ENCODE assay signal across 8 cellular contexts in the genomic region with DNA sequence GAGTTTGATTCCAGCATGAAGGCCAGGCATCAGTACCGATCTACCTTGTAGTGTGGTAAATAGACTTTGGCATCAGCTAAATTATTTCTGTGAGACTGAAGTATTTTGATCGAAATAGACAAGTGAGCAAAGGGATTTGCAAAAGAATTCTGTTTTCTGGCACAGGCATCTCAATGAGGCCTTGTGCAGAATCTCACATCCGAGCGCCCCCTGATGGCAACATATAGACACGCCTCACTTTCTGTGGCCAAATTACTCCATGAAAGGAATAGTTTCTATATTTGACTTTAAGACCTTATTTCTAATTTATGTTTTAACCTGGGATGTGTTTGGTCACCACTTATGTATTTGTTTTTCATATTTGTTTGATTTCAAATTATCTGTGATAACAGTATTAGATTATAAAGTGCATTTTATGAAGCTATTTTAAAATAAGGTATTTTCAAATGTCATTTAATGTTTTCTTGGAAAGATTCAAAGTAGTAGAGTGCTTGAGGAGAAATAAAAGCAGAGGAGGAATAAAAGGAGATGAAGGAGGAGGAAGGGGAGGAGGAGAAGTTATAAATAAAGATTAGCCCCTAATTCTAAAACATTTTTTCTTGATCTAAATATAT.
DNase-seq lines count a peak whose midpoint lies in the region; ATAC-seq and TF ChIP-seq lines count a peak whose summit lies in the region.
"Had no signal": no experiment of that assay in that cellular context is flagged by ENCODE, and none has a peak within 500 bp of the region (broad histone marks: within the 10 kb centered on the region; RNA-seq: fewer than 3 reads in every experiment).

No MANE protein-coding gene starts in this region.

- H3K9ac ChIP-seq in DND-41 (ENCODE audit: low read depth, low read length): no peak overlapping the region
- no peak overlapping the region for H3K9ac ChIP-seq in HCT116 (ENCODE audit: low read length)

- H3K4me1 ChIP-seq in DND-41 (ENCODE audit: insufficient read depth, low read length): no peaks in the 10 kb centered on the region
- no peaks in the 10 kb centered on the region for H3K4me1 ChIP-seq in HCT116 (ENCODE audit: control insufficient read depth in 1 of 2, insufficient read depth in 2 of 2, low read length in 2 of 2)
- no peaks in the 10 kb centered on the region for H3K4me1 ChIP-seq in SJSA1 (replicated peaks)

- H3K79me2 ChIP-seq in DND-41 (ENCODE audit: insufficient read depth, low read length): no peaks in the 10 kb centered on the region
- no peaks in the 10 kb centered on the region for H3K79me2 ChIP-seq in HCT116 (ENCODE audit: insufficient read depth, low read length)

- intact Hi-C loops in HCT116 (cut with micrococcal nuclease): no loop called here

- H3K4me2 ChIP-seq in DND-41 (ENCODE audit: insufficient read depth, low read length) (no peak overlapping the region), HCT116 (ENCODE audit: low read length) (no peak overlapping the region)

- RAD21 ChIA-PET in HCT116 (lab: Charles Lee; ENCODE audit: low non-redundant PET in 1 of 2, low total read pairs in 2 of 2, uncharacterized antibody in 2 of 2, unreplicated experiment in 2 of 2): no interaction called here

- no peaks in the 10 kb centered on the region for H3K9me3 ChIP-seq in DND-41 (ENCODE audit: insufficient read depth, low read length, severe bottlenecking)
- H3K9me3 ChIP-seq in HCT116 (ENCODE audit: control insufficient read depth in 1 of 2, insufficient read depth in 1 of 2, low read depth in 1 of 2, low read length in 2 of 2): 0 out of 4 replicates have a peak, but pooled peaks cover 0 to 2% of the 10 kb centered on the region in 2 experiments
- H3K9me3 ChIP-seq in SJSA1 (replicated peaks): no peaks in the 10 kb centered on the region

- BruUV-seq in HCT116 (replicated peaks; lab: Mats Ljungman, UMichigan): no TSS peak

- no peak for TF ChIP-seq POLR2A in HCT116 (IDR thresholded peaks at IDR 0.05; ENCODE audit: borderline replicate concordance, extremely low read depth, insufficient read depth, insufficient read length)

- H2AFZ ChIP-seq in DND-41 (ENCODE audit: low read depth, low read length) (no peak overlapping the region), HCT116 (ENCODE audit: low read depth, low read length, poor library complexity, severe bottlenecking) (no peak overlapping the region)

- peak; percentile 52; the same call in 1 of the 3 replicates for ATAC-seq in DND-41 (ENCODE audit: insufficient read depth, low read depth)
- ATAC-seq in HCT116: no peak
- no peak for ATAC-seq in HG02973 (IDR thresholded peaks at IDR 0.05; ENCODE audit: unreplicated experiment)
- no peak for ATAC-seq in GM18858 (IDR thresholded peaks at IDR 0.05; ENCODE audit: unreplicated experiment)

- no peaks in the 10 kb centered on the region for H3K9me2 ChIP-seq in HCT116 (ENCODE audit: insufficient read depth)

- no peaks in the 10 kb centered on the region for H3K27me3 ChIP-seq in DND-41 (ENCODE audit: insufficient read depth, low read length, poor library complexity)
- H3K27me3 ChIP-seq in HCT116 (ENCODE audit: insufficient read depth, low read length): no peaks in the 10 kb centered on the region
- H3K27me3 ChIP-seq in SJSA1 (replicated peaks): no peaks in the 10 kb centered on the region

- peak; percentile 14 for DNase-seq in DND-41
- no peak for DNase-seq in HCT116 (ENCODE audit: low read depth, low spot score)
- DNase-seq in SJSA1 (ENCODE audit: low read depth in 1 of 2, low spot score in 2 of 2): peak; percentile 5 to 39
- DNase-seq in foreskin melanocyte: peak; percentile 30
- DNase-seq in stromal cell of bone marrow (ENCODE audit: low read depth): peak; percentile 18
- DNase-seq: activated B cell treated with CpG ODN at 0.5 μM for 24 hours had no signal

- H3K36me3 ChIP-seq in DND-41 (ENCODE audit: insufficient read depth, low read length): no peaks in the 10 kb centered on the region
- H3K36me3 ChIP-seq in HCT116 (ENCODE audit: control insufficient read depth in 1 of 2, insufficient read depth in 2 of 2, low read length in 2 of 2): no peaks in the 10 kb centered on the region
- no peaks in the 10 kb centered on the region for H3K36me3 ChIP-seq in SJSA1

- peak; percentile 61 for TF ChIP-seq CTCF in DND-41 (IDR thresholded peaks at IDR 0.05; ENCODE audit: borderline replicate concordance, extremely low read depth, low read length, poor library complexity, severe bottlenecking)
- TF ChIP-seq CTCF in HCT116 (IDR thresholded peaks at IDR 0.05 in 2 of 3, conservative IDR thresholded peaks at IDR 0.05 in 1 of 3; ENCODE audit: borderline replicate concordance in 1 of 3, insufficient read depth in 1 of 3, low read depth in 2 of 3, low read length in 2 of 3): peak in 2 of 3 experiments; percentile 42 to 56; a peak in 3 of 6 replicates

- H3K4me3 ChIP-seq in DND-41 (ENCODE audit: low read depth in 1 of 2, low read length in 2 of 2) (no peak overlapping the region), HCT116 (replicated peaks in 1 of 2; ENCODE audit: low read depth in 1 of 2, low read length in 2 of 2) (no peak overlapping the region), SJSA1 (no peak overlapping the region)

- POLR2A ChIA-PET in HCT116 (lab: Charles Lee): no interaction called here

- TF ChIP-seq RAD21 in HCT116 (IDR thresholded peaks at IDR 0.05; ENCODE audit: low read depth): no peak

- CTCF ChIA-PET in HCT116 (lab: Charles Lee): no interaction called here

- H4K20me1 ChIP-seq in DND-41 (ENCODE audit: insufficient read depth, low read length) (no peaks in the 10 kb centered on the region), HCT116 (ENCODE audit: insufficient read depth) (no peaks in the 10 kb centered on the region; the same call in 1 of the 2 replicates)

- H3K27ac ChIP-seq in DND-41 (ENCODE audit: low read length) (no peak overlapping the region), HCT116 (ENCODE audit: low read depth, low read length) (no peak overlapping the region), SJSA1 (no peak overlapping the region)

TF ChIP-seq in HCT116, 20 proteins besides CTCF, POLR2A, EP300 and RAD21:
- TF ChIP-seq ZFX (IDR thresholded peaks at IDR 0.05) (no peak), POLR2AphosphoS5 (IDR thresholded peaks at IDR 0.05; ENCODE audit: low read depth, low read length) (no peak)
